19 cellular contexts compared by ENCODE assay signal in genomic region chr1:23807453-23807852, GRCh38. TPM values are rescaled to one million over a fixed set of nuclear protein-coding genes. Genes with fewer than 3 reads are reported as not detected.
A peak's percentile ranks its signal among the peaks of the same experiment; 100 is the strongest.
DNase-seq lines count a peak whose midpoint lies in the region; ATAC-seq, FAIRE-seq and TF ChIP-seq lines count a peak whose summit lies in the region.
"Had no signal": no experiment of that assay in that cellular context is flagged by ENCODE, and none has a peak within 500 bp of the region (broad histone marks: within the 10 kb centered on the region; RNA-seq: fewer than 3 reads in every experiment).

No MANE protein-coding gene starts in this region.

- no peak overlapping the region for H2AFZ ChIP-seq in OCI-LY7 (ENCODE audit: low read length)
- no peak overlapping the region for H2AFZ ChIP-seq in astrocyte (ENCODE audit: low read depth, low read length)

- peaks cover 17% of the 10 kb centered on the region for H3K4me1 Mint-ChIP-seq in activated naive CD8-positive, alpha-beta T cell treated with anti-CD3 and anti-CD28 coated beads, Interleukin-2, amount 10 ng/mL, durations not matched to agents 7 days and 5 days
- H3K4me1 Mint-ChIP-seq in activated naive CD8-positive, alpha-beta T cell treated with anti-CD3 and anti-CD28 coated beads for 36 hours: peaks cover 5% of the 10 kb centered on the region
- peaks cover 9% of the 10 kb centered on the region for H3K4me1 Mint-ChIP-seq in astrocyte (ENCODE audit: low read depth, unreplicated experiment)

- no peak for FAIRE-seq in astrocyte (lab: Jason Lieb, UNC)

- no peaks in the 10 kb centered on the region for H3K9me3 ChIP-seq in OCI-LY7 (ENCODE audit: low read length)
- no peaks in the 10 kb centered on the region for H3K9me3 ChIP-seq in astrocyte (ENCODE audit: insufficient read depth, low read depth, low read length)
- H3K9me3 ChIP-seq: esophagus muscularis mucosa, right lobe of liver, stomach, upper lobe of left lung had no signal

- H3K27me3 Mint-ChIP-seq in activated naive CD8-positive, alpha-beta T cell treated with anti-CD3 and anti-CD28 coated beads, Interleukin-2, amount 10 ng/mL, durations not matched to agents 7 days and 5 days: no peaks in the 10 kb centered on the region
- no peaks in the 10 kb centered on the region for H3K27me3 Mint-ChIP-seq in activated naive CD8-positive, alpha-beta T cell treated with anti-CD3 and anti-CD28 coated beads for 36 hours
- peaks cover 4% of the 10 kb centered on the region for H3K27me3 Mint-ChIP-seq in astrocyte (ENCODE audit: low read depth, unreplicated experiment)
- H3K27me3 Mint-ChIP-seq: activated naive CD4-positive, alpha-beta T cell treated with anti-CD3 and anti-CD28 coated beads, Interleukin-2, amount 50 U/mL, for 24 hours had no signal

- H4K20me1 ChIP-seq in OCI-LY7 (ENCODE audit: insufficient read depth, low read length): no peaks in the 10 kb centered on the region
- no peaks in the 10 kb centered on the region for H4K20me1 ChIP-seq in astrocyte (ENCODE audit: insufficient read depth, low read length)

- intact Hi-C loops in OCI-LY7 (cut with micrococcal nuclease; ENCODE audit: unreplicated experiment): no loop called here

- CTCF ChIA-PET in OCI-LY7 (lab: Charles Lee; ENCODE audit: unreplicated experiment): interaction anchor here (0.8 kb wide), 1 partner anchor 104 kb away, joined by 3 read pairs; no protein-coding TSS in a partner anchor

- H3K36me3 ChIP-seq in OCI-LY7 (ENCODE audit: insufficient read depth, low read length) (no peaks in the 10 kb centered on the region), astrocyte (ENCODE audit: insufficient read depth, low read length) (peaks cover 2% of the 10 kb centered on the region)

- DNase-seq in activated naive CD8-positive, alpha-beta T cell treated with anti-CD3 and anti-CD28 coated beads, Interleukin-2, amount 10 ng/mL, durations not matched to agents 7 days and 5 days: no peak
- no peak for DNase-seq in activated naive CD8-positive, alpha-beta T cell treated with anti-CD3 and anti-CD28 coated beads for 36 hours
- no peak for DNase-seq in OCI-LY7 (ENCODE audit: low spot score)
- no peak for DNase-seq in astrocyte (ENCODE audit: low read depth)
- no peak for DNase-seq in cerebellar cortex (ENCODE audit: low spot score)
- no peak for DNase-seq in NCI-H2081 (lab: John Stamatoyannopoulos, UW)
- no peak for DNase-seq in foreskin keratinocyte
- DNase-seq in NCI-H187 treated with DMSO at 0.1 percent for 48 hours (lab: John Stamatoyannopoulos, UW): no peak
- DNase-seq: brain microvascular endothelial cell, DMS79 treated with DMSO at 0.1 percent for 48 hours, left ventricle myocardium superior, NCI-H187, right lobe of liver, SHP77 treated with DMSO at 0.1 percent for 48 hours, stomach, T-helper 9 cell, upper lobe of left lung had no signal

- H3K4me3 ChIP-seq in OCI-LY7 (ENCODE audit: low read depth, low read length, poor library complexity, severe bottlenecking): no peak overlapping the region
- no peak overlapping the region for H3K4me3 ChIP-seq in astrocyte (ENCODE audit: insufficient read depth, low read depth, low read length)
- H3K4me3 ChIP-seq: esophagus muscularis mucosa, right lobe of liver, stomach, upper lobe of left lung had no signal

- no peaks in the 10 kb centered on the region for H3K79me2 ChIP-seq in OCI-LY7 (ENCODE audit: insufficient read depth, low read depth, low read length)
- no peaks in the 10 kb centered on the region for H3K79me2 ChIP-seq in astrocyte (ENCODE audit: insufficient read depth, low read length)

- H3K36me3 Mint-ChIP-seq in activated naive CD8-positive, alpha-beta T cell treated with anti-CD3 and anti-CD28 coated beads, Interleukin-2, amount 10 ng/mL, durations not matched to agents 7 days and 5 days: peaks cover 6% of the 10 kb centered on the region
- no peaks in the 10 kb centered on the region for H3K36me3 Mint-ChIP-seq in activated naive CD8-positive, alpha-beta T cell treated with anti-CD3 and anti-CD28 coated beads for 36 hours
- peaks cover 25% of the 10 kb centered on the region for H3K36me3 Mint-ChIP-seq in astrocyte (ENCODE audit: low read depth, unreplicated experiment)
- H3K36me3 Mint-ChIP-seq: activated naive CD4-positive, alpha-beta T cell treated with anti-CD3 and anti-CD28 coated beads, Interleukin-2, amount 50 U/mL, for 24 hours had no signal

- no TSS peak for BruUV-seq in OCI-LY7 (replicated peaks; lab: Mats Ljungman, UMichigan)

- H3K27ac Mint-ChIP-seq in activated naive CD8-positive, alpha-beta T cell treated with anti-CD3 and anti-CD28 coated beads, Interleukin-2, amount 10 ng/mL, durations not matched to agents 7 days and 5 days: peak overlapping the region; percentile 4
- no peak overlapping the region for H3K27ac Mint-ChIP-seq in activated naive CD8-positive, alpha-beta T cell treated with anti-CD3 and anti-CD28 coated beads for 36 hours
- peak overlapping the region; percentile 3 for H3K27ac Mint-ChIP-seq in astrocyte (ENCODE audit: unreplicated experiment)
- H3K27ac Mint-ChIP-seq: activated naive CD4-positive, alpha-beta T cell treated with anti-CD3 and anti-CD28 coated beads, Interleukin-2, amount 50 U/mL, for 24 hours had no signal

- ATAC-seq in activated naive CD8-positive, alpha-beta T cell treated with anti-CD3 and anti-CD28 coated beads, Interleukin-2, amount 10 ng/mL, durations not matched to agents 7 days and 5 days (ENCODE audit: low read depth): no peak
- no peak for ATAC-seq in foreskin keratinocyte
- ATAC-seq: left ventricle myocardium superior, right lobe of liver had no signal

- H3K9me3 Mint-ChIP-seq in activated naive CD8-positive, alpha-beta T cell treated with anti-CD3 and anti-CD28 coated beads, Interleukin-2, amount 10 ng/mL, durations not matched to agents 7 days and 5 days: no peaks in the 10 kb centered on the region
- H3K9me3 Mint-ChIP-seq in activated naive CD8-positive, alpha-beta T cell treated with anti-CD3 and anti-CD28 coated beads for 36 hours: no peaks in the 10 kb centered on the region
- no peaks in the 10 kb centered on the region for H3K9me3 Mint-ChIP-seq in astrocyte (ENCODE audit: unreplicated experiment)
- H3K9me3 Mint-ChIP-seq: activated naive CD4-positive, alpha-beta T cell treated with anti-CD3 and anti-CD28 coated beads, Interleukin-2, amount 50 U/mL, for 24 hours had no signal

- no peak overlapping the region for H3K9ac ChIP-seq in astrocyte (ENCODE audit: low read length)

- H3K4me2 ChIP-seq in OCI-LY7 (ENCODE audit: low read length): peak overlapping the region; percentile 11; the same call in 1 of the 2 replicates
- H3K4me2 ChIP-seq in astrocyte (ENCODE audit: low read length): no peak overlapping the region

- no peak overlapping the region for H3K4me3 Mint-ChIP-seq in activated naive CD8-positive, alpha-beta T cell treated with anti-CD3 and anti-CD28 coated beads, Interleukin-2, amount 10 ng/mL, durations not matched to agents 7 days and 5 days
- H3K4me3 Mint-ChIP-seq in activated naive CD8-positive, alpha-beta T cell treated with anti-CD3 and anti-CD28 coated beads for 36 hours: no peak overlapping the region
- no peak overlapping the region for H3K4me3 Mint-ChIP-seq in astrocyte (ENCODE audit: unreplicated experiment)
- H3K4me3 Mint-ChIP-seq: activated naive CD4-positive, alpha-beta T cell treated with anti-CD3 and anti-CD28 coated beads, Interleukin-2, amount 50 U/mL, for 24 hours had no signal

- POLR2A ChIA-PET in activated naive CD8-positive, alpha-beta T cell treated with anti-CD3 and anti-CD28 coated beads, Interleukin-2, amount 10 ng/mL, durations not matched to agents 7 days and 5 days (lab: Charles Lee): interaction anchor here (0.8 to 4.7 kb wide), 5 partner anchors 8 to 694 kb away, joined by 3 to 18 read pairs (median 4); partner anchors contain the start of genes HMGCL and PITHD1
- POLR2A ChIA-PET in OCI-LY7 (lab: Charles Lee): interaction anchor here (1.2 kb wide), 1 partner anchor 18 kb away, joined by 4 read pairs; the partner anchor contains the start of gene HMGCL

- TF ChIP-seq CTCF in OCI-LY7 (conservative IDR thresholded peaks at IDR 0.05; ENCODE audit: low read length) (no peak), astrocyte (IDR thresholded peaks at IDR 0.05; ENCODE audit: insufficient read depth, low read depth, low read length) (no peak), foreskin keratinocyte (conservative IDR thresholded peaks at IDR 0.05) (no peak)

- H3K4me1 ChIP-seq in OCI-LY7 (ENCODE audit: insufficient read depth, low read length, poor library complexity, severe bottlenecking) (peaks cover 46% of the 10 kb centered on the region), astrocyte (ENCODE audit: insufficient read depth, low read length) (no peaks in the 10 kb centered on the region), foreskin keratinocyte (no peaks in the 10 kb centered on the region)

- H3K27me3 ChIP-seq in astrocyte (ENCODE audit: insufficient read depth, low read length): no peaks in the 10 kb centered on the region
- no peaks in the 10 kb centered on the region for H3K27me3 ChIP-seq in foreskin keratinocyte
- H3K27me3 ChIP-seq: brain microvascular endothelial cell, esophagus muscularis mucosa, right lobe of liver, stomach, upper lobe of left lung had no signal

- no peaks in the 10 kb centered on the region for H3K9me2 ChIP-seq in OCI-LY7 (ENCODE audit: insufficient read depth, low read length)

- H3K27ac ChIP-seq in OCI-LY7 (ENCODE audit: low read depth, low read length, poor library complexity, severe bottlenecking): no peak overlapping the region
- no peak overlapping the region for H3K27ac ChIP-seq in astrocyte (ENCODE audit: low read depth, low read length)
- no peak overlapping the region for H3K27ac ChIP-seq in foreskin keratinocyte
- H3K27ac ChIP-seq: brain microvascular endothelial cell, esophagus muscularis mucosa, stomach, upper lobe of left lung had no signal

RNA-seq across cellular contexts. Expression of gene GALE, which starts 6.9 kb away (rescaled TPM):
- 10 to 100 TPM; 18.6 to 19.4 TPM for total RNA-seq in activated naive CD8-positive, alpha-beta T cell treated with anti-CD3 and anti-CD28 coated beads, Interleukin-2, amount 10 ng/mL, durations not matched to agents 7 days and 5 days
- total RNA-seq in activated naive CD8-positive, alpha-beta T cell treated with anti-CD3 and anti-CD28 coated beads for 36 hours: 10 to 100 TPM; 48.6 to 51.8 TPM
- total RNA-seq in OCI-LY7 (2014; rRNA removed; shearing (Covaris generic)): 17.9 and 19.6 TPM in 2 replicates
- total RNA-seq in OCI-LY7 (2022) (16.0 and 16.8 TPM in 2 replicates), astrocyte (24.1 and 27.0 TPM in 2 replicates), foreskin keratinocyte (88.0 and 93.3 TPM in 2 replicates)
- 112 TPM in 2 replicates for polyA plus RNA-seq in foreskin keratinocyte

RNA-seq across cellular contexts. Expression of gene LYPLA2, which starts 16.5 kb away (rescaled TPM):
- 10 to 100 TPM; 67.0 to 82.5 TPM for total RNA-seq in activated naive CD8-positive, alpha-beta T cell treated with anti-CD3 and anti-CD28 coated beads, Interleukin-2, amount 10 ng/mL, durations not matched to agents 7 days and 5 days
- 10 to 100 TPM; 76.8 to 79.5 TPM for total RNA-seq in activated naive CD8-positive, alpha-beta T cell treated with anti-CD3 and anti-CD28 coated beads for 36 hours
- 65.1 and 91.2 TPM in 2 replicates for total RNA-seq in OCI-LY7 (2014; rRNA removed; shearing (Covaris generic))
- total RNA-seq in OCI-LY7 (2022): 66.5 and 68.3 TPM in 2 replicates
- total RNA-seq in astrocyte: 79.0 and 91.7 TPM in 2 replicates
- total RNA-seq in foreskin keratinocyte: 69.0 and 75.3 TPM in 2 replicates
- 99.8 and 104 TPM in 2 replicates for polyA plus RNA-seq in foreskin keratinocyte

RNA-seq across cellular contexts. Expression of gene HMGCL, which starts 17.8 kb away (rescaled TPM):
- total RNA-seq in activated naive CD8-positive, alpha-beta T cell treated with anti-CD3 and anti-CD28 coated beads, Interleukin-2, amount 10 ng/mL, durations not matched to agents 7 days and 5 days: 10 to 100 TPM; 35.4 to 37.2 TPM
- total RNA-seq in activated naive CD8-positive, alpha-beta T cell treated with anti-CD3 and anti-CD28 coated beads for 36 hours: 10 to 100 TPM; 29.2 to 30.3 TPM
- 9.0 and 13.1 TPM in 2 replicates for total RNA-seq in OCI-LY7 (2014; rRNA removed; shearing (Covaris generic))
- total RNA-seq in OCI-LY7 (2022) (27.4 and 30.7 TPM in 2 replicates), astrocyte (17.1 and 20.9 TPM in 2 replicates), foreskin keratinocyte (19.2 and 20.8 TPM in 2 replicates)
- polyA plus RNA-seq in foreskin keratinocyte: 22.2 and 24.6 TPM in 2 replicates

RNA-seq across cellular contexts. Expression of gene PITHD1, which starts 29.2 kb away (rescaled TPM):
- 10 to 100 TPM; 64.0 to 64.5 TPM for total RNA-seq in activated naive CD8-positive, alpha-beta T cell treated with anti-CD3 and anti-CD28 coated beads, Interleukin-2, amount 10 ng/mL, durations not matched to agents 7 days and 5 days
- 10 to 100 TPM; 89.1 to 92.3 TPM for total RNA-seq in activated naive CD8-positive, alpha-beta T cell treated with anti-CD3 and anti-CD28 coated beads for 36 hours
- 89.9 and 90.8 TPM in 2 replicates for total RNA-seq in OCI-LY7 (2014; rRNA removed; shearing (Covaris generic))
- total RNA-seq in OCI-LY7 (2022): 63.6 and 67.2 TPM in 2 replicates
- 33.7 and 37.3 TPM in 2 replicates for total RNA-seq in astrocyte
- 45.3 and 47.0 TPM in 2 replicates for total RNA-seq in foreskin keratinocyte
- polyA plus RNA-seq in foreskin keratinocyte: 42.5 and 44.0 TPM in 2 replicates
